ENCODE assay signal across 12 cellular contexts in the genomic region with DNA sequence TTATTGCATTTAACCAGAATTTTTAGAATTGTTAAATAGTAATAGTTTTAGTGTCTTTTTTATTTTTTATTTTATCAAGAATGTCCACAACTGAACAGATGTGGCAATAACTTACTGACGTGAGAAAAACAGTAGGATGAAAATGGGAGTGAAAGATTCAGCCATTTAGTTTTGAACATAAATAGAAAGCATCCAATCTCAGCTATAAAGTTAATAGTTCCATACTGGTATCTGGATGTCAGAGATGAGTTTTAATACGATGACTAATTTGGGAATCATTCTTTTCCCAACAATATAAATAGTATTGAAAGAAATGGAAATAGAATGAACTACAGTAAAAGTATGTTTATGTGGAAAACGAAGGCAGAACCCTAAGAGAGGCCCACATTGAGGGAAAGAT.
DNase-seq lines count a peak whose midpoint lies in the region; ATAC-seq, FAIRE-seq and TF ChIP-seq lines count a peak whose summit lies in the region.
"Had no signal": no experiment of that assay in that cellular context is flagged by ENCODE, and none has a peak within 500 bp of the region (broad histone marks: within the 10 kb centered on the region; RNA-seq: fewer than 3 reads in every experiment).

No MANE protein-coding gene starts in this region.

- no peak overlapping the region for H3K9ac ChIP-seq in parathyroid adenoma

- no peaks in the 10 kb centered on the region for H3K36me3 ChIP-seq in parathyroid adenoma (ENCODE audit: control insufficient read depth, insufficient read depth, low read length)

- no peak for ATAC-seq in HG03280 (IDR thresholded peaks at IDR 0.05; ENCODE audit: unreplicated experiment)
- ATAC-seq: activated T-helper 17 cell treated with anti-CD3 and anti-CD28 coated beads, Interleukin-2, amount 50 U/mL, for 72 hours had no signal

- DNase-seq in AG04449 (ENCODE audit: low read depth, low spot score) (peak; percentile 78), RWPE1 (ENCODE audit: low spot score) (peak; percentile 4), fibroblast of gingiva (ENCODE audit: low read depth) (peak; percentile 38), HTR-8/SVneo (ENCODE audit: insufficient read length, low spot score) (no peak), cortex of kidney (lab: John Stamatoyannopoulos, UW) (no peak), cerebellar nuclear complex (lab: John Stamatoyannopoulos, UW) (no peak)
- DNase-seq: NCI-H1092; stimulated activated CD4-positive, alpha-beta T cell treated with anti-CD3 and anti-CD28 coated beads, Interleukin-4, amount 100 ng/mL, for 4 hours had no signal

- TF ChIP-seq CTCF in AG04449 (IDR thresholded peaks at IDR 0.05; ENCODE audit: insufficient read depth, low read length, missing control alignments) (no peak), RWPE1 (conservative IDR thresholded peaks at IDR 0.05; ENCODE audit: low read depth) (no peak), parathyroid adenoma (IDR thresholded peaks at IDR 0.05) (no peak)

- no peak overlapping the region for H2AFZ ChIP-seq in parathyroid adenoma

- H3K4me3 ChIP-seq in AG04449 (ENCODE audit: low read depth, low read length) = no peak overlapping the region
- no peak overlapping the region for H3K4me3 ChIP-seq in parathyroid adenoma (ENCODE audit: low read depth, low read length)

- H3K4me1 ChIP-seq in parathyroid adenoma = no peaks in the 10 kb centered on the region

- no peaks in the 10 kb centered on the region for H3K79me2 ChIP-seq in parathyroid adenoma

- CTCF ChIA-PET in AG04449 (lab: Yijun Ruan, JAX) (interaction anchor here (1.2 kb wide), 1 partner anchor 43 kb away, joined by 3 read pairs; no protein-coding TSS in a partner anchor), RWPE1 (lab: Yijun Ruan, JAX) (no interaction called here)

- no peak overlapping the region for H3K4me2 ChIP-seq in parathyroid adenoma (ENCODE audit: low read length)

- H3K27ac ChIP-seq in RWPE1 (no peak overlapping the region), parathyroid adenoma (peak overlapping the region; percentile 64)
- H3K27ac ChIP-seq: C4-2B had no signal

- no peaks in the 10 kb centered on the region for H3K9me3 ChIP-seq in parathyroid adenoma (ENCODE audit: control insufficient read depth, low read length)

- POLR2A ChIA-PET in AG04449 (lab: Yijun Ruan, JAX) (no interaction called here), RWPE1 (lab: Yijun Ruan, JAX; ENCODE audit: low non-redundant PET) (no interaction called here)

- FAIRE-seq in HTR-8/SVneo (lab: Jason Lieb, UNC) = no peak

- H3K27me3 ChIP-seq in parathyroid adenoma (ENCODE audit: control insufficient read depth, insufficient read depth, low read length) = no peaks in the 10 kb centered on the region

Comparison
In these comparisons a context has a peak if more than half of its experiments do, and no peak if none do; other contexts are left out.
1. DNase-seq: peak in AG04449 (single experiment), RWPE1 (single experiment) and fibroblast of gingiva (single experiment); none in HTR-8/SVneo (single experiment), cortex of kidney (single experiment) and cerebellar nuclear complex (0 of 2).